ENCODE assay signal across 15 cellular contexts in genomic region chr20:32464401-32465091, GRCh38.
DNase-seq lines count a peak whose midpoint lies in the region; ATAC-seq, FAIRE-seq and TF ChIP-seq lines count a peak whose summit lies in the region.
"Had no signal": no experiment of that assay in that cellular context is flagged by ENCODE, and none has a peak within 500 bp of the region (broad histone marks: within the 10 kb centered on the region; RNA-seq: fewer than 3 reads in every experiment).

No MANE protein-coding gene starts in this region.

- H3K4me1 ChIP-seq in BLaER1 (peaks cover 28% of the 10 kb centered on the region), K562 (replicated peaks in 1 of 2; ENCODE audit: control insufficient read depth in 2 of 2, insufficient read depth in 2 of 2, low read length in 2 of 2) (peaks cover 0 to 67% of the 10 kb centered on the region in 2 experiments; a peak in 2 of 5 replicates), prostate gland (replicated peaks) (peaks cover 18% of the 10 kb centered on the region), testis (peaks cover 46% of the 10 kb centered on the region)

- no peak for TF ChIP-seq POLR2A in K562 (conservative IDR thresholded peaks at IDR 0.05)
- TF ChIP-seq POLR2A in prostate gland (IDR thresholded peaks at IDR 0.05) = no peak
- TF ChIP-seq POLR2A in testis (IDR thresholded peaks at IDR 0.05) = no peak

- H2AFZ ChIP-seq in K562 (ENCODE audit: low read depth, low read length) = no peak overlapping the region

- DNase-seq in K562 (ENCODE audit: extremely low read depth in 1 of 4, low spot score in 3 of 4) (no peak), prostate gland (ENCODE audit: low spot score) (no peak), testis (no peak), NCI-H446 treated with DMSO at 0.1 percent for 48 hours (lab: John Stamatoyannopoulos, UW) (no peak), left cardiac atrium (no peak)
- DNase-seq in activated CD4-positive, CD25-positive, alpha-beta regulatory T cell treated with anti-CD3 and anti-CD28 coated beads, Interleukin-2, amount 50 U/mL, for 72 hours = no peak
- DNase-seq: DMS153; effector CD8-positive, alpha-beta T cell; islet precursor cell; NCI-H345; PC-3; thyroid gland had no signal

- no peak overlapping the region for H3K9ac ChIP-seq in BLaER1
- peak overlapping the region in 1 of 2 experiments; percentile 43; a peak in 1 of 4 replicates for H3K9ac ChIP-seq in K562 (ENCODE audit: insufficient read depth in 1 of 2, low read depth in 2 of 2, low read length in 2 of 2)

- TF ChIP-seq CTCF in K562 (IDR thresholded peaks at IDR 0.05 in 2 of 3, conservative IDR thresholded peaks at IDR 0.05 in 1 of 3; ENCODE audit: insufficient read depth in 2 of 3, low read depth in 1 of 3, low read length in 3 of 3) (no peak), prostate gland (IDR thresholded peaks at IDR 0.05) (no peak), testis (IDR thresholded peaks at IDR 0.05) (no peak)

- H3K9me3 ChIP-seq in BLaER1 = no peaks in the 10 kb centered on the region
- no peaks in the 10 kb centered on the region for H3K9me3 ChIP-seq in K562 (replicated peaks; ENCODE audit: control insufficient read depth, insufficient read depth, low read depth, low read length)
- H3K9me3 ChIP-seq in prostate gland = no peaks in the 10 kb centered on the region
- no peaks in the 10 kb centered on the region for H3K9me3 ChIP-seq in testis
- H3K9me3 ChIP-seq: thyroid gland had no signal

- no peak for TF ChIP-seq RAD21 in K562 (CRISPR knock-in tag; conservative IDR thresholded peaks at IDR 0.05 in 1 of 2, IDR thresholded peaks at IDR 0.05 in 1 of 2)

- POLR2A ChIA-PET in K562 (lab: Yijun Ruan, JAX) = no interaction called here

- intact Hi-C loops in K562 (cut with micrococcal nuclease) = no loop called here
- intact Hi-C loops in prostate gland (cut with DNase I) = no loop called here
- intact Hi-C loops in testis (cut with DNase I; ENCODE audit: low total_unique reads) = no loop called here
- intact Hi-C loops in left cardiac atrium (cut with DNase I) = no loop called here

- H4K20me1 ChIP-seq in BLaER1 = peaks cover 92% of the 10 kb centered on the region
- H4K20me1 ChIP-seq in K562 (replicated peaks; ENCODE audit: control insufficient read depth, insufficient read depth, low read length) = peaks cover 5% of the 10 kb centered on the region; the same call in 1 of the 2 replicates

- CTCF ChIA-PET in K562 (lab: Yijun Ruan, JAX; ENCODE audit: low intra/inter-chr PET ratio) = no interaction called here

- peak overlapping the region; percentile 38; the same call in 1 of the 2 replicates for H3K27ac ChIP-seq in BLaER1
- no peak overlapping the region for H3K27ac ChIP-seq in K562 (ENCODE audit: extremely low read depth, low read depth, low read length)
- H3K27ac ChIP-seq in layer of hippocampus (ENCODE audit: low read depth, low read length) = peak overlapping the region; percentile 99
- H3K27ac ChIP-seq in prostate gland = peak overlapping the region; percentile 53 to 75
- no peak overlapping the region for H3K27ac ChIP-seq in testis

- H3K79me2 ChIP-seq in K562 (ENCODE audit: control insufficient read depth, insufficient read depth, low read length) = peaks cover 12% of the 10 kb centered on the region; the same call in 2 of the 3 replicates

- H3K4me2 ChIP-seq in BLaER1 (no peak overlapping the region), K562 (ENCODE audit: insufficient read depth, low read length) (no peak overlapping the region)

- FAIRE-seq in K562 (lab: Jason Lieb, UNC) = no peak
- FAIRE-seq: frontal cortex had no signal

- H3K27me3 ChIP-seq in BLaER1 (no peaks in the 10 kb centered on the region), K562 (ENCODE audit: control insufficient read depth in 2 of 2, insufficient read depth in 2 of 2, low read length in 2 of 2) (no peaks in the 10 kb centered on the region), layer of hippocampus (ENCODE audit: control insufficient read depth, insufficient read depth, low read length) (no peaks in the 10 kb centered on the region), prostate gland (replicated peaks; ENCODE audit: insufficient read depth) (no peaks in the 10 kb centered on the region), testis (no peaks in the 10 kb centered on the region)
- H3K27me3 ChIP-seq: thyroid gland had no signal

- no TSS peak for BruUV-seq in K562 (replicated peaks; lab: Mats Ljungman, UMichigan)

- in situ Hi-C loops in K562 (cut with MboI) = no loop called here

- H3K4me3 ChIP-seq in BLaER1 (no peak overlapping the region), K562 (no peak overlapping the region), prostate gland (no peak overlapping the region), testis (no peak overlapping the region)
- H3K4me3 ChIP-seq: thyroid gland had no signal

- H3K36me3 ChIP-seq in BLaER1 (peaks cover 84% of the 10 kb centered on the region), K562 (ENCODE audit: control insufficient read depth, insufficient read depth, low read length) (peaks cover 65% of the 10 kb centered on the region; the same call in 2 of the 3 replicates), prostate gland (no peaks in the 10 kb centered on the region), testis (ENCODE audit: low read depth, missing control alignments) (no peaks in the 10 kb centered on the region)
- H3K36me3 ChIP-seq: thyroid gland had no signal

- no peaks in the 10 kb centered on the region for H3K9me1 ChIP-seq in K562 (ENCODE audit: control insufficient read depth, insufficient read depth, low read length)

- TF ChIP-seq EP300 in K562 (IDR thresholded peaks at IDR 0.05; ENCODE audit: low read length) = no peak

- no peak for ATAC-seq in K562
- ATAC-seq in left cardiac atrium = no peak
- ATAC-seq: PC-3 had no signal

- 95% methylated on average over 18 of the region's 20 CpGs for WGBS in K562 (ENCODE audit: insufficient coverage, low coverage, missing lambda C conversion rate)
- WGBS in prostate gland = 67% methylated on average over 20 of the region's 20 CpGs
- 76 to 82% methylated on average over 17 to 20 of the region's 20 CpGs for WGBS in testis, 2 donors

TF ChIP-seq in K562, 482 proteins besides CTCF, POLR2A, EP300 and RAD21:
- TF ChIP-seq NFIX (CRISPR knock-in tag; IDR thresholded peaks at IDR 0.05; ENCODE audit: low read depth) (no peak), RBM22 (IDR thresholded peaks at IDR 0.05; ENCODE audit: low read depth, low read length, poor library complexity, severe bottlenecking) (peak; percentile 80)

Comparison
In these comparisons a context has a peak if more than half of its experiments do, and no peak if none do; other contexts are left out.
1. H3K27ac ChIP-seq: peak in BLaER1 (single experiment), layer of hippocampus (single experiment) and prostate gland (2 of 2); none in K562 (single experiment) and testis (0 of 2).